ENCODE assay signal across 1 cellular context in genomic region chr4:74444891-74445642, GRCh38.
TF ChIP-seq lines count a peak whose summit lies in the region.

Gene AREG (plus strand): TSS chr4:74445136. CDS start chr4:74445346, 210 bp downstream.

TF ChIP-seq in K562, 482 proteins besides CTCF, POLR2A, EP300 and RAD21 (continued from another document and continues in another):
- TF ChIP-seq FIP1L1 (IDR thresholded peaks at IDR 0.05; ENCODE audit: low read depth, low read length, poor library complexity, severe bottlenecking), result peak; percentile 60
- TF ChIP-seq IRF2 (CRISPR knock-in tag; IDR thresholded peaks at IDR 0.05), result no peak
- TF ChIP-seq ATF6 (CRISPR knock-in tag; IDR thresholded peaks at IDR 0.05), result peak; percentile 24; the same call in 1 of the 2 replicates
- TF ChIP-seq PHF21A (IDR thresholded peaks at IDR 0.05; ENCODE audit: borderline replicate concordance, low read depth), result no peak
- peak; percentile 98 for TF ChIP-seq RBFOX2 (IDR thresholded peaks at IDR 0.05; ENCODE audit: low read depth, low read length)
- TF ChIP-seq NKRF (IDR thresholded peaks at IDR 0.05; ENCODE audit: borderline replicate concordance), result peak; percentile 85; the same call in 1 of the 2 replicates
- TF ChIP-seq ZNF589 (CRISPR knock-in tag; IDR thresholded peaks at IDR 0.05; ENCODE audit: low read depth), result peak; percentile 72
- TF ChIP-seq ZBTB40 (IDR thresholded peaks at IDR 0.05), result 0 out of 2 replicates have a peak, but pooled peaks have one; percentile 49
- TF ChIP-seq ZBTB40 (CRISPR knock-in tag; IDR thresholded peaks at IDR 0.05), result no peak
- no peak for TF ChIP-seq JUNB (CRISPR knock-in tag; conservative IDR thresholded peaks at IDR 0.05)
- no peak for TF ChIP-seq SMAD1 (IDR thresholded peaks at IDR 0.05; ENCODE audit: low read depth, low read length, partially characterized antibody)
- TF ChIP-seq VEZF1 (CRISPR knock-in tag; IDR thresholded peaks at IDR 0.05), result peak; percentile 79
- TF ChIP-seq TEAD2 (tag; IDR thresholded peaks at IDR 0.05), result no peak
- no peak for TF ChIP-seq PREB (CRISPR knock-in tag; IDR thresholded peaks at IDR 0.05)
- no peak for TF ChIP-seq CSDE1 (IDR thresholded peaks at IDR 0.05)
- TF ChIP-seq PPARD (CRISPR knock-in tag; IDR thresholded peaks at IDR 0.05), result no peak
- TF ChIP-seq SAFB (IDR thresholded peaks at IDR 0.05; ENCODE audit: borderline replicate concordance, low read depth, low read length), result peak; percentile 90
- peak; percentile 50; the same call in 1 of the 2 replicates for TF ChIP-seq RNF2 (IDR thresholded peaks at IDR 0.05)
- TF ChIP-seq GATAD2A (IDR thresholded peaks at IDR 0.05), result 0 out of 2 replicates have a peak, but pooled peaks have one; percentile 42
- peak in 1 of 2 experiments; percentile 54; a peak in 1 of 4 replicates for TF ChIP-seq UBTF (IDR thresholded peaks at IDR 0.05; ENCODE audit: borderline replicate concordance in 1 of 2, low read depth in 2 of 2, low read length in 2 of 2)
- TF ChIP-seq IRF9 (tag; IDR thresholded peaks at IDR 0.05), result no peak
- TF ChIP-seq ZNF12 (CRISPR knock-in tag; IDR thresholded peaks at IDR 0.05), result no peak
- TF ChIP-seq ZNF76 (CRISPR knock-in tag; IDR thresholded peaks at IDR 0.05; ENCODE audit: borderline replicate concordance), result no peak
- TF ChIP-seq PHF20 (IDR thresholded peaks at IDR 0.05; ENCODE audit: partially characterized antibody), result no peak
- no peak for TF ChIP-seq U2AF2 (optimal IDR thresholded peaks at IDR 0.05; ENCODE audit: low read depth, low read length)
- TF ChIP-seq NBN (IDR thresholded peaks at IDR 0.05; ENCODE audit: low read depth), result peak; percentile 16; the same call in 1 of the 2 replicates
- TF ChIP-seq CREB5 (CRISPR knock-in tag; IDR thresholded peaks at IDR 0.05), result no peak
- TF ChIP-seq TARDBP (IDR thresholded peaks at IDR 0.05), result peak; percentile 87
- peak; percentile 66 for TF ChIP-seq GABPB1 (CRISPR knock-in tag; IDR thresholded peaks at IDR 0.05)
- TF ChIP-seq CBX3 (IDR thresholded peaks at IDR 0.05; ENCODE audit: borderline replicate concordance in 1 of 2, low read length in 2 of 2), result peak in 1 of 2 experiments; percentile 11; a peak in 1 of 3 replicates
- peak; percentile 51; the same call in 1 of the 2 replicates for TF ChIP-seq ZBTB33 (CRISPR knock-in tag; IDR thresholded peaks at IDR 0.05)
- peak; percentile 32; the same call in 1 of the 2 replicates for TF ChIP-seq ZBTB17 (CRISPR knock-in tag; IDR thresholded peaks at IDR 0.05)
- peak; percentile 97 for TF ChIP-seq SPI1 (IDR thresholded peaks at IDR 0.05; ENCODE audit: borderline replicate concordance, low read depth, low read length)
- peak; percentile 98 for TF ChIP-seq L3MBTL2 (IDR thresholded peaks at IDR 0.05)
